12 cellular contexts compared by ENCODE assay signal in the genomic region with DNA sequence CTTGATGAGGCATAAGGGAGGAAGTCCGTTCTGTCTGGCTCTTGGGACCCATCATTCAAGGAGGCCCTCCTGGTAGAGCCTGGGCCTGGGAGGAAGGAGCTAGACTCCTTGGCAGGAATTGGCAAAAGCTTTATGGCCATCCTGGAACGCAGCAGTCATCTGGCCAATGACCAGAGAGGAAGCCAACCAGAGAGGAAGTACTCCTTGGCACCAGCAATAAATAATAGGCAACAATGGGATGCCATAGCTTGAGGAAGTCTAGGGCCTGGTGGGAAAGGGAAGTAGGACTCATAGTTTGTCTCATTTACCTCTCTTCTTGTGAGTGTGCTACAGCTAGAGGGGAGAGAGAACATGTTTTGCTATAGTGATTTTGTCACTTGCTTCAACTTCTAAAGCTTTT. TPM values are rescaled to one million over a fixed set of nuclear protein-coding genes. Genes with fewer than 3 reads are reported as not detected.
A peak's percentile ranks its signal among the peaks of the same experiment; 100 is the strongest.
DNase-seq lines count a peak whose midpoint lies in the region; ATAC-seq and TF ChIP-seq lines count a peak whose summit lies in the region.
"Had no signal": no experiment of that assay in that cellular context is flagged by ENCODE, and none has a peak within 500 bp of the region (broad histone marks: within the 10 kb centered on the region; RNA-seq: fewer than 3 reads in every experiment).

No MANE protein-coding gene starts in this region.

- H3K4me1 ChIP-seq in CD8-positive, alpha-beta memory T cell (ENCODE audit: insufficient read depth, low read length), result peaks cover 89% of the 10 kb centered on the region

- H3K4me3 Mint-ChIP-seq in CD8-positive, alpha-beta memory T cell, result peak overlapping the region; percentile 8 to 62 (median 33)
- peak overlapping the region; percentile 1 for H3K4me3 Mint-ChIP-seq in activated naive CD8-positive, alpha-beta T cell treated with anti-CD3 and anti-CD28 coated beads, Interleukin-2, amount 50 U/mL, for 24 hours
- H3K4me3 Mint-ChIP-seq in natural killer cell, result no peak overlapping the region

- intact Hi-C loops in natural killer cell (cut with micrococcal nuclease), result loop anchor here (5.0 to 10.0 kb wide), 3 partner anchors 48 to 324 kb away; a partner anchor contains a TSS

- DNase-seq in CD8-positive, alpha-beta memory T cell, result no peak
- DNase-seq in MG63, result peak; percentile 7
- DNase-seq in activated naive CD8-positive, alpha-beta T cell treated with anti-CD3 and anti-CD28 coated beads, Interleukin-2, amount 50 U/mL, for 24 hours, result no peak
- no peak for DNase-seq in natural killer cell
- DNase-seq in AG08395 (ENCODE audit: low spot score), result no peak
- DNase-seq: caudate nucleus; DMS79 treated with DMSO at 0.1 percent for 48 hours; NCI-H1694; NCI-H82; stimulated activated CD4-positive, alpha-beta T cell treated with anti-CD3 and anti-CD28 coated beads, Interleukin-15, amount 100 ng/mL, for 24 hours had no signal

- no peak for ATAC-seq in activated naive CD8-positive, alpha-beta T cell treated with anti-CD3 and anti-CD28 coated beads, Interleukin-2, amount 50 U/mL, for 24 hours
- ATAC-seq in natural killer cell, result no peak
- no peak for ATAC-seq in GM21619 (IDR thresholded peaks at IDR 0.05; ENCODE audit: unreplicated experiment)
- no peak for ATAC-seq in HG03457 (IDR thresholded peaks at IDR 0.05; ENCODE audit: unreplicated experiment)

- no peaks in the 10 kb centered on the region for H3K9me3 ChIP-seq in CD8-positive, alpha-beta memory T cell (ENCODE audit: low read length)
- H3K9me3 ChIP-seq in MG63, result no peaks in the 10 kb centered on the region

- peaks cover 0 to 3% of the 10 kb centered on the region in 2 donors for H3K27me3 Mint-ChIP-seq in CD8-positive, alpha-beta memory T cell
- H3K27me3 Mint-ChIP-seq in activated naive CD8-positive, alpha-beta T cell treated with anti-CD3 and anti-CD28 coated beads, Interleukin-2, amount 50 U/mL, for 24 hours, result no peaks in the 10 kb centered on the region
- H3K27me3 Mint-ChIP-seq in natural killer cell (ENCODE audit: low read depth in 2 of 2), result no peaks in the 10 kb centered on the region

- CTCF ChIA-PET in CD8-positive, alpha-beta memory T cell (lab: Charles Lee), result interaction anchor here (0.7 to 1.4 kb wide), 2 partner anchors 9 to 14 kb away, joined by 3 to 6 read pairs; no protein-coding TSS in a partner anchor

- no peak overlapping the region for H3K27ac ChIP-seq in CD8-positive, alpha-beta memory T cell (ENCODE audit: low read depth, low read length)

- no peaks in the 10 kb centered on the region for H3K27me3 ChIP-seq in CD8-positive, alpha-beta memory T cell (ENCODE audit: insufficient read depth, low read length, poor library complexity, severe bottlenecking)
- no peaks in the 10 kb centered on the region for H3K27me3 ChIP-seq in MG63

- H3K9me3 Mint-ChIP-seq in CD8-positive, alpha-beta memory T cell, result no peaks in the 10 kb centered on the region
- H3K9me3 Mint-ChIP-seq in activated naive CD8-positive, alpha-beta T cell treated with anti-CD3 and anti-CD28 coated beads, Interleukin-2, amount 50 U/mL, for 24 hours, result no peaks in the 10 kb centered on the region
- H3K9me3 Mint-ChIP-seq in natural killer cell, result no peaks in the 10 kb centered on the region

- peaks cover 25 to 81% (median 26%) of the 10 kb centered on the region in 3 donors for H3K36me3 Mint-ChIP-seq in CD8-positive, alpha-beta memory T cell
- H3K36me3 Mint-ChIP-seq in activated naive CD8-positive, alpha-beta T cell treated with anti-CD3 and anti-CD28 coated beads, Interleukin-2, amount 50 U/mL, for 24 hours (ENCODE audit: low read depth), result peaks cover 70% of the 10 kb centered on the region
- H3K36me3 Mint-ChIP-seq in natural killer cell, result peaks cover 22% of the 10 kb centered on the region

- peak overlapping the region; percentile 8 for H3K4me3 ChIP-seq in CD8-positive, alpha-beta memory T cell (ENCODE audit: low read length)
- no peak overlapping the region for H3K4me3 ChIP-seq in MG63

- POLR2A ChIA-PET in CD8-positive, alpha-beta memory T cell (lab: Charles Lee), result no interaction called here

- H3K4me1 Mint-ChIP-seq in CD8-positive, alpha-beta memory T cell, result peaks cover 88 to 100% (median 94%) of the 10 kb centered on the region in 3 donors
- H3K4me1 Mint-ChIP-seq in activated naive CD8-positive, alpha-beta T cell treated with anti-CD3 and anti-CD28 coated beads, Interleukin-2, amount 50 U/mL, for 24 hours, result peaks cover 93% of the 10 kb centered on the region
- peaks cover 82 to 94% of the 10 kb centered on the region in 2 donors for H3K4me1 Mint-ChIP-seq in natural killer cell

- no peak for TF ChIP-seq CTCF in natural killer cell (IDR thresholded peaks at IDR 0.05)

- peak overlapping the region in 7 of 8 donors; percentile 56 to 92 (median 90) for H3K27ac Mint-ChIP-seq in CD8-positive, alpha-beta memory T cell
- H3K27ac Mint-ChIP-seq in activated naive CD8-positive, alpha-beta T cell treated with anti-CD3 and anti-CD28 coated beads, Interleukin-2, amount 50 U/mL, for 24 hours, result peak overlapping the region; percentile 78
- peak overlapping the region; percentile 76 to 79 for H3K27ac Mint-ChIP-seq in natural killer cell

- peaks cover 32% of the 10 kb centered on the region for H3K36me3 ChIP-seq in CD8-positive, alpha-beta memory T cell (ENCODE audit: insufficient read depth, low read length)
- H3K36me3 ChIP-seq in MG63, result peaks cover 26% of the 10 kb centered on the region

RNA-seq across cellular contexts. Expression of a gene that starts 53.1 kb away (rescaled TPM):
- 100 to 1,000 TPM; 403 to 410 TPM for total RNA-seq in CD8-positive, alpha-beta memory T cell
- 760 TPM for polyA plus RNA-seq in CD8-positive, alpha-beta memory T cell
- 303 and 315 TPM in 2 replicates for total RNA-seq in MG63 (2014; rRNA removed; shearing (Covaris generic); ENCODE audit: low replicate concordance)
- total RNA-seq in natural killer cell, result 1,000 to 10,000 TPM in 1 of 3 donors, 100 to 1,000 TPM in 2; 866 to 1,028 (median 919) TPM
